1 cellular context compared by ENCODE assay signal in the genomic region with DNA sequence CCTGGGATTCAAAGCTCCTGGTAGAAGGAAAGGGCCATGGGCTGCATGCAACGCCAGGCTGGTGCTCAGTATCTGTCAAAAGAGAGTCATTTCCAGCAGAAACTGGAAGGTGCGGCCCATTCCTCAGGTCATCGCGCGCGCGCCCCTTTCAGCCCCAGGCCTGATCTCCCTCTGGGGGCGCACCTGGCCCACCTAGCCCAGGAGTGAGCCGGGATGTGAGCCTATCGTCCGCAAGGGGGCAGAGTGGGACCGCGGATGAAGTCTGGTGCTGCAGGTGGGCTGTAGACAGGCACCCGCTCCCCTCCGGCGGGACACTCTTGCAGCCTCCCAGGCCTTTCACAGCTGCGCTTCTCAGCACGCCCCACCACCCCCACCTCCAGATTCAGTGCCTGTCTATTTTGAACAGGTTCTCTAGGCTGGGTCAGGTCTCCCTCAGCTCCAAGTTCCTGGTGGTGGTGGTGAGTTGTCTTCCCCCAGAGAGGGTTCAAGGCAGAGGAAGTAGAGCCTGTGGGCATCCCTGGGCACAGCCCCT.
TF ChIP-seq lines count a peak whose summit lies in the region.

No MANE protein-coding gene starts in this region.

TF ChIP-seq in HepG2, 621 proteins besides CTCF, POLR2A, EP300 and RAD21 (continued from another document and continues in another):
- TF ChIP-seq, protein P1, sequence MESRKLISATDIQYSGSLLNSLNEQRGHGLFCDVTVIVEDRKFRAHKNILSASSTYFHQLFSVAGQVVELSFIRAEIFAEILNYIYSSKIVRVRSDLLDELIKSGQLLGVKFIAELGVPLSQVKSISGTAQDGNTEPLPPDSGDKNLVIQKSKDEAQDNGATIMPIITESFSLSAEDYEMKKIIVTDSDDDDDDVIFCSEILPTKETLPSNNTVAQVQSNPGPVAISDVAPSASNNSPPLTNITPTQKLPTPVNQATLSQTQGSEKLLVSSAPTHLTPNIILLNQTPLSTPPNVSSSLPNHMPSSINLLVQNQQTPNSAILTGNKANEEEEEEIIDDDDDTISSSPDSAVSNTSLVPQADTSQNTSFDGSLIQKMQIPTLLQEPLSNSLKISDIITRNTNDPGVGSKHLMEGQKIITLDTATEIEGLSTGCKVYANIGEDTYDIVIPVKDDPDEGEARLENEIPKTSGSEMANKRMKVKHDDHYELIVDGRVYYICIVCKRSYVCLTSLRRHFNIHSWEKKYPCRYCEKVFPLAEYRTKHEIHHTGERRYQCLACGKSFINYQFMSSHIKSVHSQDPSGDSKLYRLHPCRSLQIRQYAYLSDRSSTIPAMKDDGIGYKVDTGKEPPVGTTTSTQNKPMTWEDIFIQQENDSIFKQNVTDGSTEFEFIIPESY (CRISPR knock-in tag; IDR thresholded peaks at IDR 0.05), result peak; percentile 70; the same call in 1 of the 2 replicates
- TF ChIP-seq NR2F6 (IDR thresholded peaks at IDR 0.05) (no peak), NR2F6 (CRISPR knock-in tag; IDR thresholded peaks at IDR 0.05) (0 out of 2 replicates have a peak, but pooled peaks have one; percentile 41), ZSCAN25 (CRISPR knock-in tag; IDR thresholded peaks at IDR 0.05) (peak; percentile 28; the same call in 1 of the 2 replicates), ZFY (CRISPR knock-in tag; IDR thresholded peaks at IDR 0.05) (peak; percentile 36; the same call in 1 of the 2 replicates), ZNF629 (CRISPR knock-in tag; conservative IDR thresholded peaks at IDR 0.05) (peak; percentile 62; the same call in 1 of the 2 replicates), KLF11 (CRISPR knock-in tag; IDR thresholded peaks at IDR 0.05) (0 out of 2 replicates have a peak, but pooled peaks have one; percentile 34), JDP2 (CRISPR knock-in tag; IDR thresholded peaks at IDR 0.05; ENCODE audit: borderline replicate concordance) (no peak), ZNF782 (CRISPR knock-in tag; IDR thresholded peaks at IDR 0.05; ENCODE audit: borderline replicate concordance) (peak; percentile 33; the same call in 1 of the 2 replicates), ZNF547 (CRISPR knock-in tag; IDR thresholded peaks at IDR 0.05) (no peak), TFAP4 (IDR thresholded peaks at IDR 0.05; ENCODE audit: borderline replicate concordance, low read depth) (0 out of 2 replicates have a peak, but pooled peaks have one; percentile 12), BORCS8-MEF2B (CRISPR knock-in tag; IDR thresholded peaks at IDR 0.05) (peak; percentile 22; the same call in 1 of the 2 replicates), AHR (CRISPR knock-in tag; IDR thresholded peaks at IDR 0.05) (0 out of 2 replicates have a peak, but pooled peaks have one; percentile 49), ZC3H13 (CRISPR knock-in tag; IDR thresholded peaks at IDR 0.05) (no peak), RFX5 (IDR thresholded peaks at IDR 0.05; ENCODE audit: low read depth, low read length) (no peak), JARID2 (CRISPR knock-in tag; IDR thresholded peaks at IDR 0.05; ENCODE audit: insufficient replicate concordance) (peak; percentile 60), NAIF1 (CRISPR knock-in tag; IDR thresholded peaks at IDR 0.05; ENCODE audit: borderline replicate concordance) (no peak), FOXO4 (CRISPR knock-in tag; conservative IDR thresholded peaks at IDR 0.05) (no peak), KLF16 (CRISPR knock-in tag; IDR thresholded peaks at IDR 0.05) (0 out of 4 replicates have a peak, but pooled peaks of 1 of the 2 experiments have one; percentile 37), ZFX (CRISPR knock-in tag; IDR thresholded peaks at IDR 0.05; ENCODE audit: low read depth) (peak; percentile 71), CEBPG (CRISPR knock-in tag; IDR thresholded peaks at IDR 0.05) (0 out of 2 replicates have a peak, but pooled peaks have one; percentile 12), UBTF (CRISPR knock-in tag; IDR thresholded peaks at IDR 0.05) (peak; percentile 36; the same call in 1 of the 2 replicates), GTF3A (CRISPR knock-in tag; conservative IDR thresholded peaks at IDR 0.05) (0 out of 2 replicates have a peak, but pooled peaks have one; percentile 61), MEIS1 (CRISPR knock-in tag; IDR thresholded peaks at IDR 0.05; ENCODE audit: borderline replicate concordance) (peak; percentile 36; the same call in 1 of the 2 replicates), HNF1B (CRISPR knock-in tag; IDR thresholded peaks at IDR 0.05) (peak; percentile 27; the same call in 1 of the 2 replicates), ZNF331 (CRISPR knock-in tag; IDR thresholded peaks at IDR 0.05) (peak; percentile 26; the same call in 1 of the 2 replicates), KAT8 (CRISPR knock-in tag; IDR thresholded peaks at IDR 0.05) (0 out of 2 replicates have a peak, but pooled peaks have one; percentile 33), SP4 (CRISPR knock-in tag; IDR thresholded peaks at IDR 0.05) (peak; percentile 56; the same call in 1 of the 2 replicates), GABPB1 (CRISPR knock-in tag; IDR thresholded peaks at IDR 0.05) (peak; percentile 55), MTA1 (CRISPR knock-in tag; IDR thresholded peaks at IDR 0.05; ENCODE audit: borderline replicate concordance) (peak; percentile 71; the same call in 1 of the 2 replicates), SOX5 (CRISPR knock-in tag; IDR thresholded peaks at IDR 0.05; ENCODE audit: borderline replicate concordance) (0 out of 2 replicates have a peak, but pooled peaks have one; percentile 9), THAP11 (CRISPR knock-in tag; IDR thresholded peaks at IDR 0.05) (peak; percentile 48; the same call in 1 of the 2 replicates), TFDP2 (CRISPR knock-in tag; IDR thresholded peaks at IDR 0.05) (peak; percentile 49), FOXP4 (CRISPR knock-in tag; IDR thresholded peaks at IDR 0.05) (peak; percentile 31; the same call in 1 of the 2 replicates), MAZ (IDR thresholded peaks at IDR 0.05; ENCODE audit: borderline replicate concordance, low read depth, low read length) (peak; percentile 58; the same call in 1 of the 2 replicates), MAZ (CRISPR knock-in tag; IDR thresholded peaks at IDR 0.05; ENCODE audit: low read depth) (0 out of 2 replicates have a peak, but pooled peaks have one; percentile 46), ZNF614 (CRISPR knock-in tag; IDR thresholded peaks at IDR 0.05; ENCODE audit: borderline replicate concordance) (peak; percentile 39; the same call in 1 of the 2 replicates), CBX5 (CRISPR knock-in tag; IDR thresholded peaks at IDR 0.05; ENCODE audit: borderline replicate concordance) (peak; percentile 52; the same call in 1 of the 2 replicates)
- TF ChIP-seq, protein P2, sequence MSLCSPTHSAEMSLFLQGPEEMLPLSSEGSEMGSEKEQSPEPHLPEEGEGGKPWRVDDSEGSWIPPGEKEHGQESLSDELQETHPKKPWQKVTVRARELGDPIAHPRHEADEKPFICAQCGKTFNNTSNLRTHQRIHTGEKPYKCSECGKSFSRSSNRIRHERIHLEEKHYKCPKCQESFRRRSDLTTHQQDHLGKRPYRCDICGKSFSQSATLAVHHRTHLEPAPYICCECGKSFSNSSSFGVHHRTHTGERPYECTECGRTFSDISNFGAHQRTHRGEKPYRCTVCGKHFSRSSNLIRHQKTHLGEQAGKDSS (CRISPR knock-in tag; IDR thresholded peaks at IDR 0.05; ENCODE audit: borderline replicate concordance, low read depth), result peak; percentile 84; the same call in 1 of the 2 replicates
- TF ChIP-seq, protein P3, sequence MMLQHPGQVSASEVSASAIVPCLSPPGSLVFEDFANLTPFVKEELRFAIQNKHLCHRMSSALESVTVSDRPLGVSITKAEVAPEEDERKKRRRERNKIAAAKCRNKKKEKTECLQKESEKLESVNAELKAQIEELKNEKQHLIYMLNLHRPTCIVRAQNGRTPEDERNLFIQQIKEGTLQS (CRISPR knock-in tag; IDR thresholded peaks at IDR 0.05), result 0 out of 2 replicates have a peak, but pooled peaks have one; percentile 16
- TF ChIP-seq, protein P4, sequence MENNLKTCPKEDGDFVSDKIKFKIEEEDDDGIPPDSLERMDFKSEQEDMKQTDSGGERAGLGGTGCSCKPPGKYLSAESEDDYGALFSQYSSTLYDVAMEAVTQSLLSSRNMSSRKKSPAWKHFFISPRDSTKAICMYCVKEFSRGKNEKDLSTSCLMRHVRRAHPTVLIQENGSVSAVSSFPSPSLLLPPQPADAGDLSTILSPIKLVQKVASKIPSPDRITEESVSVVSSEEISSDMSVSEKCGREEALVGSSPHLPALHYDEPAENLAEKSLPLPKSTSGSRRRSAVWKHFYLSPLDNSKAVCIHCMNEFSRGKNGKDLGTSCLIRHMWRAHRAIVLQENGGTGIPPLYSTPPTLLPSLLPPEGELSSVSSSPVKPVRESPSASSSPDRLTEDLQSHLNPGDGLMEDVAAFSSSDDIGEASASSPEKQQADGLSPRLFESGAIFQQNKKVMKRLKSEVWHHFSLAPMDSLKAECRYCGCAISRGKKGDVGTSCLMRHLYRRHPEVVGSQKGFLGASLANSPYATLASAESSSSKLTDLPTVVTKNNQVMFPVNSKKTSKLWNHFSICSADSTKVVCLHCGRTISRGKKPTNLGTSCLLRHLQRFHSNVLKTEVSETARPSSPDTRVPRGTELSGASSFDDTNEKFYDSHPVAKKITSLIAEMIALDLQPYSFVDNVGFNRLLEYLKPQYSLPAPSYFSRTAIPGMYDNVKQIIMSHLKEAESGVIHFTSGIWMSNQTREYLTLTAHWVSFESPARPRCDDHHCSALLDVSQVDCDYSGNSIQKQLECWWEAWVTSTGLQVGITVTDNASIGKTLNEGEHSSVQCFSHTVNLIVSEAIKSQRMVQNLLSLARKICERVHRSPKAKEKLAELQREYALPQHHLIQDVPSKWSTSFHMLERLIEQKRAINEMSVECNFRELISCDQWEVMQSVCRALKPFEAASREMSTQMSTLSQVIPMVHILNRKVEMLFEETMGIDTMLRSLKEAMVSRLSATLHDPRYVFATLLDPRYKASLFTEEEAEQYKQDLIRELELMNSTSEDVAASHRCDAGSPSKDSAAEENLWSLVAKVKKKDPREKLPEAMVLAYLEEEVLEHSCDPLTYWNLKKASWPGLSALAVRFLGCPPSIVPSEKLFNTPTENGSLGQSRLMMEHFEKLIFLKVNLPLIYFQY (CRISPR knock-in tag; IDR thresholded peaks at IDR 0.05; ENCODE audit: borderline replicate concordance), result peak; percentile 70; the same call in 1 of the 2 replicates
